ENCODE assay signal across 14 cellular contexts in the genomic region with DNA sequence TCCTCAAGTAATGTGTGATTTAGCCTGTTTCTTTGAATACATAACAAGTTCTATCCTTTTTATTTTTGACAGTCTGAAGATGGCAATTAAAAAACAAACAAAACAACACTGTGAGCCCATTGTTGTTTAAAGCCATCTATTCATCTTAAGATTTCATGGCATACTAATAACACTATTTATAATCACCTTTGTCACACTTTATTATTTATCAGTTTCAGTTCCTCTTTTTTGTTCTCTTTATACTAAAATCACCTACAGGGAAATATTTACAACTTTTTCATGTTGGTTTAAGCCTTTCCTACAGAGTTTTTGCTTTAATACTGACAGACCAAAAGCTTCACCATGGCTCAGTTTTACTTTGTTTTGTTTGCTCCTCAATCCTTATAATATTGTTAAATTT.
DNase-seq lines count a peak whose midpoint lies in the region; ATAC-seq and TF ChIP-seq lines count a peak whose summit lies in the region.
"Had no signal": no experiment of that assay in that cellular context is flagged by ENCODE, and none has a peak within 500 bp of the region (broad histone marks: within the 10 kb centered on the region; RNA-seq: fewer than 3 reads in every experiment).

No MANE protein-coding gene starts in this region.

- H3K36me3 Mint-ChIP-seq in osteocyte (ENCODE audit: unreplicated experiment), result no peaks in the 10 kb centered on the region

- no peaks in the 10 kb centered on the region for H3K9me3 ChIP-seq in thyroid gland
- H3K9me3 ChIP-seq: spleen had no signal

- H3K27ac ChIP-seq in thyroid gland, result no peak overlapping the region
- H3K27ac ChIP-seq: BLaER1 treated with 17β-estradiol and CSF1 and Interleukin-3, amounts not matched to agents 10 nM and 100 nM; spleen; WERI-Rb-1 had no signal

- H3K27ac Mint-ChIP-seq in osteocyte (ENCODE audit: unreplicated experiment), result no peak overlapping the region

- no peak for TF ChIP-seq POLR2A in thyroid gland (IDR thresholded peaks at IDR 0.05)

- H3K4me1 Mint-ChIP-seq in osteocyte (ENCODE audit: unreplicated experiment), result no peaks in the 10 kb centered on the region

- DNase-seq in thyroid gland (no peak), NCI-H510A (lab: John Stamatoyannopoulos, UW) (no peak), HUDEP-2 (lab: John Stamatoyannopoulos, UW; ENCODE audit: unreplicated experiment in 76 of 76) (no peak), osteocyte (ENCODE audit: extremely low spot score, unreplicated experiment) (no peak)
- DNase-seq: activated T-cell treated with anti-CD3 and anti-CD28 coated beads, Interleukin-2, amount 50 U/mL, for 4 hours; GDM1; spleen; WERI-Rb-1 had no signal

- H3K4me1 ChIP-seq in thyroid gland, result no peaks in the 10 kb centered on the region
- H3K4me1 ChIP-seq: spleen had no signal

- no peak overlapping the region for H3K4me3 Mint-ChIP-seq in osteocyte (ENCODE audit: unreplicated experiment)
- H3K4me3 Mint-ChIP-seq: activated T-cell treated with anti-CD3 and anti-CD28 coated beads, Interleukin-2, amount 50 U/mL, for 4 hours had no signal

- H3K27me3 ChIP-seq in thyroid gland, result no peaks in the 10 kb centered on the region
- H3K27me3 ChIP-seq: BLaER1 treated with 17β-estradiol and CSF1 and Interleukin-3, amounts not matched to agents 10 nM and 100 nM; spleen had no signal

- intact Hi-C loops in thyroid gland (cut with DNase I), result no loop called here

- no peaks in the 10 kb centered on the region for H3K9me3 Mint-ChIP-seq in osteocyte (ENCODE audit: unreplicated experiment)
- H3K9me3 Mint-ChIP-seq: activated T-cell treated with anti-CD3 and anti-CD28 coated beads, Interleukin-2, amount 50 U/mL, for 4 hours had no signal

- no peaks in the 10 kb centered on the region for H3K27me3 Mint-ChIP-seq in osteocyte (ENCODE audit: unreplicated experiment)

- H3K36me3 ChIP-seq in thyroid gland, result no peaks in the 10 kb centered on the region
- H3K36me3 ChIP-seq: BLaER1 treated with 17β-estradiol and CSF1 and Interleukin-3, amounts not matched to agents 10 nM and 100 nM; spleen; WERI-Rb-1 had no signal

- no peak overlapping the region for H3K4me3 ChIP-seq in thyroid gland (replicated peaks in 1 of 3)
- H3K4me3 ChIP-seq: BLaER1 treated with 17β-estradiol and CSF1 and Interleukin-3, amounts not matched to agents 10 nM and 100 nM; spleen had no signal

- TF ChIP-seq CTCF in thyroid gland (IDR thresholded peaks at IDR 0.05) (no peak), osteocyte (IDR thresholded peaks at IDR 0.05) (no peak)

- ATAC-seq in GM18861 (IDR thresholded peaks at IDR 0.05; ENCODE audit: unreplicated experiment), result peak; percentile 99
- ATAC-seq in GM21423 (IDR thresholded peaks at IDR 0.05; ENCODE audit: unreplicated experiment), result peak; percentile 91
- peak; percentile 96 for ATAC-seq in HG02973 (IDR thresholded peaks at IDR 0.05; ENCODE audit: unreplicated experiment)
- peak; percentile 99 for ATAC-seq in HG03565 (IDR thresholded peaks at IDR 0.05; ENCODE audit: unreplicated experiment)
- ATAC-seq: activated T-cell treated with anti-CD3 and anti-CD28 coated beads, Interleukin-2, amount 50 U/mL, for 4 hours; HCT116 had no signal
